ENCODE assay signal across 8 cellular contexts in the genomic region with DNA sequence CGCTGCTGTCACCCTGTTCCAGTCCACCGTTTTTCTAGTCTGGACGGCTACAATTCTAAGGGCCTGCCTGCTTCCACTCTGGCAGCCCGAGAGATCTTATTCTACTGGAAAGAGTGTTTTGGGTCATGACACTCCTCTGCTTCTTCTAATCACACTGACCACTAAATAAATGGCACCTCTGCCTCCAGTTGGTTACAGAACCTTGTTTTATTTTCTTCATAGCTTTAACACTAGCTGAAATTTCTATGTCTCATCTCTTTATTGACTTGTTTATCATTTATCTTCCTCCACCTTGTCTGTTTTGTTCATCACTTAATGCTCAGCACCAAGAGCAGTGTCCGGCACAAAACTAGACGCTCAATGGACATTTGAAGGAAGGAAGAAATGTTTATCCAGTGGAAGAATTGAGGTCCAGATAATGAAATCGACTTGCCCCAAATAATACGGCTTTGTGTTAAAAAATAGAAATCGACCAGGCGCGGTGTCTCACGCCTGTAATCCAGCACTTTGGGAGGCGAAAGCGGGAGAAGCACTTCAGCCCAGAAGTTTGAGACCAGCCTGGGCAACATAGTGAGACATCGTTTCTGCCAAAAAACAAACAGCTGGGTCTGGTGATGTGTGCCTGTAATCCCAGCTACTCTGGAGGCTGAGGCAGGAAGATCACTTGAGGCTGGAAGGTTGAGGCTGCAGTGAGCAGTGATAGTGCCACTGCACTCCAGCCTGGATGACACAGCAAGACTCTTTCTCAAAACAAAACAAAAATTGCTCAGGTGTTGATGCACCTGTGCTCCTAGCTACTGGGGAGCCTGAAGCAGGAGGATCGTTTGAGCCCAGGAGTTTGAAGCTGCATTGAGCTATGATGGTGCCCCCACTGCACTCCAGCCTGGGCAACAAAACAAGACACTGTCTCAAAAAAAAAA. TPM values are rescaled to one million over a fixed set of nuclear protein-coding genes. Genes with fewer than 3 reads are reported as not detected.
DNase-seq lines count a peak whose midpoint lies in the region; TF ChIP-seq lines count a peak whose summit lies in the region.

No MANE protein-coding gene starts in this region.

- WGBS in GM23248 (ENCODE audit: low coverage in 1 of 2, low lambda C conversion rate in 2 of 2, missing lambda C conversion rate in 2 of 2), 2 experiments = 59 to 63% methylated on average over 16 of the region's 16 CpGs

- H3K27me3 ChIP-seq in GM23248 (replicated peaks; ENCODE audit: insufficient read depth) = no peaks in the 10 kb centered on the region
- no peaks in the 10 kb centered on the region for H3K27me3 ChIP-seq in WERI-Rb-1 (ENCODE audit: insufficient read depth, low read depth, severe bottlenecking)
- no peaks in the 10 kb centered on the region for H3K27me3 ChIP-seq in skeletal muscle tissue (ENCODE audit: control insufficient read depth in 3 of 3, insufficient read depth in 3 of 3, low read length in 3 of 3)

- peak overlapping the region; percentile 97 for H3K9ac ChIP-seq in GM23248
- H3K9ac ChIP-seq in skeletal muscle tissue (ENCODE audit: low read depth in 1 of 3, low read length in 3 of 3) = peak overlapping the region; percentile 78 to 95 (median 81)

- H3K4me1 ChIP-seq in GM23248 (ENCODE audit: insufficient read depth) (peaks cover 34% of the 10 kb centered on the region), skeletal muscle tissue (ENCODE audit: control insufficient read depth in 3 of 3, insufficient read depth in 3 of 3, low read length in 3 of 3) (peaks cover 35 to 49% (median 39%) of the 10 kb centered on the region in 3 donors)

- no peak for TF ChIP-seq CTCF in WERI-Rb-1 (IDR thresholded peaks at IDR 0.05; ENCODE audit: low read depth, low read length)
- TF ChIP-seq CTCF in foreskin fibroblast (IDR thresholded peaks at IDR 0.05; ENCODE audit: low read depth, low read length) = no peak
- no peak for TF ChIP-seq CTCF in GM20000 (IDR thresholded peaks at IDR 0.05; ENCODE audit: extremely low read depth, missing control alignments)

- H2AFZ ChIP-seq in GM23248 = peak overlapping the region; percentile 96

- no peaks in the 10 kb centered on the region for H3K9me2 ChIP-seq in GM23248 (ENCODE audit: insufficient read depth)

- peak overlapping the region; percentile 36; the same call in 1 of the 2 replicates for H3K27ac ChIP-seq in GM23248
- H3K27ac ChIP-seq in WERI-Rb-1 = peak overlapping the region; percentile 89
- peak overlapping the region; percentile 74 for H3K27ac ChIP-seq in skeletal muscle tissue (ENCODE audit: low read depth, low read length)

- peak overlapping the region; percentile 77 for H3K4me2 ChIP-seq in GM23248 (ENCODE audit: unreplicated experiment)

- H3K36me3 ChIP-seq in GM23248 (ENCODE audit: low read depth) (peaks cover 5% of the 10 kb centered on the region; the same call in 1 of the 2 replicates), WERI-Rb-1 (peaks cover 10% of the 10 kb centered on the region), skeletal muscle tissue (ENCODE audit: control insufficient read depth in 3 of 3, insufficient read depth in 3 of 3, low read length in 3 of 3) (peaks cover 0 to 9% (median 2%) of the 10 kb centered on the region in 3 donors)

- DNase-seq in GM23248 (no peak), WERI-Rb-1 (no peak), foreskin fibroblast (no peak), NCI-H1105 (lab: John Stamatoyannopoulos, UW) (no peak), EL (no peak), GM20000 (ENCODE audit: low spot score) (no peak), medulla oblongata (ENCODE audit: extremely low spot score) (no peak)

- no peaks in the 10 kb centered on the region for H4K20me1 ChIP-seq in GM23248 (ENCODE audit: insufficient read depth)

- in situ Hi-C loops in GM23248 (cut with MboI) = no loop called here

- H3K4me3 ChIP-seq in GM23248 (peak overlapping the region; percentile 97), WERI-Rb-1 (ENCODE audit: low read depth, low read length) (peak overlapping the region; percentile 1; the same call in 1 of the 2 replicates), foreskin fibroblast (ENCODE audit: low read depth in 1 of 2, low read length in 2 of 2) (peak overlapping the region; percentile 28 to 92), skeletal muscle tissue (ENCODE audit: low read length in 3 of 3) (peak overlapping the region; percentile 86 to 94 (median 88))

- H3K79me2 ChIP-seq in GM23248 (ENCODE audit: insufficient read depth) = peaks cover 54% of the 10 kb centered on the region

- H3F3A ChIP-seq in GM23248 (ENCODE audit: insufficient read depth) = peaks cover 21% of the 10 kb centered on the region

- no peaks in the 10 kb centered on the region for H3K9me3 ChIP-seq in GM23248 (ENCODE audit: low read depth)
- H3K9me3 ChIP-seq in WERI-Rb-1 (ENCODE audit: severe bottlenecking) = no peaks in the 10 kb centered on the region
- H3K9me3 ChIP-seq in skeletal muscle tissue (ENCODE audit: control insufficient read depth in 3 of 3, low read length in 3 of 3) = no peaks in the 10 kb centered on the region

RNA-seq across cellular contexts. Expression of a gene that starts 0.7 kb away (rescaled TPM):
- total RNA-seq in GM23248 (2014; rRNA removed; shearing (Covaris generic)) = 7.6 and 34.1 TPM in 2 replicates
- 15.2 and 16.0 TPM in 2 replicates for polyA plus RNA-seq in GM23248 (2016; fragmentation: Nextera tagmentation; extraction: Ambion mirVana)
- 16.7 TPM for total RNA-seq in skeletal muscle tissue

RNA-seq across cellular contexts. Expression of a gene that starts 3.2 kb away (rescaled TPM):
- 6.3 and 12.1 TPM in 2 replicates for total RNA-seq in GM23248 (2014; rRNA removed; shearing (Covaris generic))
- 5.7 and 7.6 TPM in 2 replicates for polyA plus RNA-seq in GM23248 (2016; fragmentation: Nextera tagmentation; extraction: Ambion mirVana)
- total RNA-seq in skeletal muscle tissue = 14.1 TPM

Comparison
In these comparisons a context has a peak if more than half of its experiments do, and no peak if none do; other contexts are left out.
1. H3K27ac ChIP-seq: peak in every context shown above with its lines; median percentile 89 in WERI-Rb-1; 74 in skeletal muscle tissue; 36 in GM23248.
2. H3K4me3 ChIP-seq: peak in every context shown above with its lines; median percentile 97 in GM23248; 88 in skeletal muscle tissue; 60 in foreskin fibroblast; 1 in WERI-Rb-1.